Comparison of ENCODE assay signal across 1 cellular context in genomic region chr10:93121311-93121710, GRCh38.
TF ChIP-seq lines count a peak whose summit lies in the region.

No MANE protein-coding gene starts in this region.

TF ChIP-seq in IMR-90, 13 proteins besides CTCF, POLR2A, EP300 and RAD21 (continued from another document):
- TF ChIP-seq, protein P1, sequence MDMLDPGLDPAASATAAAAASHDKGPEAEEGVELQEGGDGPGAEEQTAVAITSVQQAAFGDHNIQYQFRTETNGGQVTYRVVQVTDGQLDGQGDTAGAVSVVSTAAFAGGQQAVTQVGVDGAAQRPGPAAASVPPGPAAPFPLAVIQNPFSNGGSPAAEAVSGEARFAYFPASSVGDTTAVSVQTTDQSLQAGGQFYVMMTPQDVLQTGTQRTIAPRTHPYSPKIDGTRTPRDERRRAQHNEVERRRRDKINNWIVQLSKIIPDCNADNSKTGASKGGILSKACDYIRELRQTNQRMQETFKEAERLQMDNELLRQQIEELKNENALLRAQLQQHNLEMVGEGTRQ (IDR thresholded peaks at IDR 0.05; ENCODE audit: low read depth, low read length), result no peak
- no peak for TF ChIP-seq CEBPB (IDR thresholded peaks at IDR 0.05; ENCODE audit: low read depth, low read length)
